ENCODE assay signal across 9 cellular contexts in genomic region chr5:136062563-136063274, GRCh38. TPM values are rescaled to one million over a fixed set of nuclear protein-coding genes. Genes with fewer than 3 reads are reported as not detected.
A peak's percentile ranks its signal among the peaks of the same experiment; 100 is the strongest.
DNase-seq lines count a peak whose midpoint lies in the region; ATAC-seq, FAIRE-seq and TF ChIP-seq lines count a peak whose summit lies in the region.
"Had no signal": no experiment of that assay in that cellular context is flagged by ENCODE, and none has a peak within 500 bp of the region (broad histone marks: within the 10 kb centered on the region; RNA-seq: fewer than 3 reads in every experiment).

No MANE protein-coding gene starts in this region.

- H3K4me3 ChIP-seq in heart left ventricle (no peak overlapping the region), right cardiac atrium (ENCODE audit: low read length) (no peak overlapping the region), MM.1S (ENCODE audit: low read length) (no peak overlapping the region), HepG2 (replicated peaks in 1 of 3; ENCODE audit: insufficient read depth in 1 of 3, low read depth in 2 of 3, low read length in 3 of 3) (no peak overlapping the region)

- intact Hi-C loops in heart left ventricle (cut with DNase I), result loop anchor here in 9 of 10 donors (2.0 to 10.0 kb wide), 9 partner anchors 85 to 178 kb away; no protein-coding TSS in a partner anchor
- intact Hi-C loops in right cardiac atrium (cut with DNase I), result loop anchor here in 1 of 4 donors (5.0 to 10.0 kb wide), 2 partner anchors 110 to 118 kb away; no protein-coding TSS in a partner anchor
- intact Hi-C loops in HepG2 (cut with micrococcal nuclease; ENCODE audit: unreplicated experiment), result loop anchor here (1.0 to 2.0 kb wide), 3 partner anchors 74 to 131 kb away; no protein-coding TSS in a partner anchor

- no peaks in the 10 kb centered on the region for H3K4me1 Mint-ChIP-seq in activated T-helper 17 cell treated with anti-CD3 and anti-CD28 coated beads, Interleukin-2, amount 50 U/mL, for 72 hours
- H3K4me1 Mint-ChIP-seq in activated naive CD8-positive, alpha-beta T cell treated with anti-CD3 and anti-CD28 coated beads for 36 hours, result no peaks in the 10 kb centered on the region

- no peaks in the 10 kb centered on the region for H3K9me2 ChIP-seq in MM.1S (replicated peaks; ENCODE audit: insufficient read depth, low read length)

- H3K27me3 ChIP-seq in heart left ventricle (no peaks in the 10 kb centered on the region), right cardiac atrium (ENCODE audit: control insufficient read depth, insufficient read depth) (no peaks in the 10 kb centered on the region), MM.1S (replicated peaks; ENCODE audit: insufficient read depth, low read length) (no peaks in the 10 kb centered on the region), HepG2 (ENCODE audit: control insufficient read depth in 1 of 2, insufficient read depth in 2 of 2, low read length in 2 of 2) (no peaks in the 10 kb centered on the region)

- BruUV-seq in HepG2 (replicated peaks; lab: Mats Ljungman, UMichigan), result no TSS peak

- 84 to 89% (median 85%) methylated on average over 5 of the region's 5 CpGs for whole genome bisulfite sequencing in heart left ventricle, 4 donors
- 80% methylated on average over 5 of the region's 5 CpGs for WGBS in right cardiac atrium
- 92% methylated on average over 5 of the region's 5 CpGs for WGBS in HepG2 (ENCODE audit: low lambda C conversion rate)

- TF ChIP-seq RAD21 in HepG2 (CRISPR knock-in tag; IDR thresholded peaks at IDR 0.05), result peak; percentile 83

- H3K27ac ChIP-seq in heart left ventricle (no peak overlapping the region), right cardiac atrium (ENCODE audit: low read length) (no peak overlapping the region), MM.1S (ENCODE audit: low read length) (no peak overlapping the region), HepG2 (ENCODE audit: extremely low read length, insufficient read depth, low read length) (no peak overlapping the region), substantia nigra (ENCODE audit: low read depth, low read length, poor library complexity, severe bottlenecking) (no peak overlapping the region)

- no peaks in the 10 kb centered on the region for H3F3A ChIP-seq in MM.1S (ENCODE audit: insufficient read depth, low read length)

- H3K4me2 ChIP-seq in MM.1S (ENCODE audit: low read depth, low read length) (no peak overlapping the region), HepG2 (ENCODE audit: low read depth, low read length) (no peak overlapping the region)

- H3K9ac ChIP-seq in MM.1S (ENCODE audit: low read length) (no peak overlapping the region), HepG2 (ENCODE audit: insufficient read depth, low read depth, low read length) (no peak overlapping the region)

- TF ChIP-seq POLR2A in heart left ventricle (IDR thresholded peaks at IDR 0.05) (no peak), HepG2 (IDR thresholded peaks at IDR 0.05; ENCODE audit: insufficient read depth in 1 of 2, low read depth in 2 of 2, low read length in 2 of 2) (no peak)

- H3K9me3 ChIP-seq in heart left ventricle, result no peaks in the 10 kb centered on the region
- no peaks in the 10 kb centered on the region for H3K9me3 ChIP-seq in right cardiac atrium (ENCODE audit: control insufficient read depth, low read length)
- H3K9me3 ChIP-seq in MM.1S (replicated peaks; ENCODE audit: insufficient read depth, low read length), result no peaks in the 10 kb centered on the region
- H3K9me3 ChIP-seq in HepG2 (ENCODE audit: low read length), result no peaks in the 10 kb centered on the region

- DNase-seq in heart left ventricle (peak in 1 of 5 donors; percentile 18), right cardiac atrium (no peak), MM.1S (peak; percentile 84), HepG2 (ENCODE audit: low spot score) (peak; percentile 69), substantia nigra (lab: John Stamatoyannopoulos, UW) (no peak)
- no peak for DNase-seq in activated naive CD8-positive, alpha-beta T cell treated with anti-CD3 and anti-CD28 coated beads for 36 hours

- no peaks in the 10 kb centered on the region for H3K9me3 Mint-ChIP-seq in activated T-helper 17 cell treated with anti-CD3 and anti-CD28 coated beads, Interleukin-2, amount 50 U/mL, for 72 hours
- no peaks in the 10 kb centered on the region for H3K9me3 Mint-ChIP-seq in activated naive CD8-positive, alpha-beta T cell treated with anti-CD3 and anti-CD28 coated beads for 36 hours

- ATAC-seq in heart left ventricle (peak in 1 of 4 donors; percentile 29), right cardiac atrium (no peak), GM21723 (IDR thresholded peaks at IDR 0.05; ENCODE audit: unreplicated experiment) (peak; percentile 83), HepG2 (peak; percentile 14)
- ATAC-seq in activated T-helper 17 cell treated with anti-CD3 and anti-CD28 coated beads, Interleukin-2, amount 50 U/mL, for 72 hours (replicated peaks), result peak; percentile 68

- no peak for TF ChIP-seq EP300 in HepG2 (IDR thresholded peaks at IDR 0.05; ENCODE audit: low read depth in 2 of 2, low read length in 2 of 2)
- TF ChIP-seq EP300 in HepG2 (CRISPR knock-in tag; IDR thresholded peaks at IDR 0.05; ENCODE audit: borderline replicate concordance), result no peak

- H3K36me3 Mint-ChIP-seq in activated T-helper 17 cell treated with anti-CD3 and anti-CD28 coated beads, Interleukin-2, amount 50 U/mL, for 72 hours (ENCODE audit: low read depth), result no peaks in the 10 kb centered on the region
- H3K36me3 Mint-ChIP-seq in activated naive CD8-positive, alpha-beta T cell treated with anti-CD3 and anti-CD28 coated beads for 36 hours, result no peaks in the 10 kb centered on the region

- FAIRE-seq in HepG2 (lab: Jason Lieb, UNC), result peak; percentile 72
- FAIRE-seq: endometrium had no signal

- no peaks in the 10 kb centered on the region for H4K20me1 ChIP-seq in MM.1S (ENCODE audit: insufficient read depth, low read length)
- no peaks in the 10 kb centered on the region for H4K20me1 ChIP-seq in HepG2 (ENCODE audit: insufficient read depth, low read length)

- no peak overlapping the region for H2AFZ ChIP-seq in MM.1S (ENCODE audit: low read length)
- H2AFZ ChIP-seq in HepG2 (ENCODE audit: low read length), result no peak overlapping the region

- POLR2A ChIA-PET in HepG2 (lab: Yijun Ruan, JAX), result interaction anchor here (1.0 to 2.4 kb wide), 4 partner anchors 9 to 34 kb away, joined by 3 to 12 read pairs (median 8); partner anchors contain the start of gene TGFBI

- CTCF ChIA-PET in HepG2 (lab: Yijun Ruan, JAX; ENCODE audit: low intra/inter-chr PET ratio, low total read pairs), result interaction anchor here (0.8 to 2.7 kb wide), 4 partner anchors 20 to 175 kb away, joined by 3 to 23 read pairs (median 8); no protein-coding TSS in a partner anchor

- no peak overlapping the region for H3K27ac Mint-ChIP-seq in activated T-helper 17 cell treated with anti-CD3 and anti-CD28 coated beads, Interleukin-2, amount 50 U/mL, for 72 hours
- no peak overlapping the region for H3K27ac Mint-ChIP-seq in activated naive CD8-positive, alpha-beta T cell treated with anti-CD3 and anti-CD28 coated beads for 36 hours

- in situ Hi-C loops in HepG2 (cut with HindIII; ENCODE audit: extremely low pct_ligation_motif_present, low pct_unique_long_range_greater_than_20kb), result loop anchor here (5.0 kb wide), 2 partner anchors 35 to 120 kb away; partner anchors contain the start of gene TGFBI

- peak in 11 of 12 donors; percentile 37 to 60 (median 49) for TF ChIP-seq CTCF in heart left ventricle (IDR thresholded peaks at IDR 0.05)
- peak; percentile 74 for TF ChIP-seq CTCF in MM.1S (IDR thresholded peaks at IDR 0.05; ENCODE audit: low read length)
- peak; percentile 70 for TF ChIP-seq CTCF in HepG2 (CRISPR knock-in tag; IDR thresholded peaks at IDR 0.05)

- H3K27me3 Mint-ChIP-seq in activated T-helper 17 cell treated with anti-CD3 and anti-CD28 coated beads, Interleukin-2, amount 50 U/mL, for 72 hours, result no peaks in the 10 kb centered on the region
- H3K27me3 Mint-ChIP-seq in activated naive CD8-positive, alpha-beta T cell treated with anti-CD3 and anti-CD28 coated beads for 36 hours, result peaks cover 5% of the 10 kb centered on the region

- H3K4me1 ChIP-seq in heart left ventricle (peaks cover 0 to 41% (median 12%) of the 10 kb centered on the region in 12 donors), right cardiac atrium (ENCODE audit: control insufficient read depth, insufficient read depth, low read length) (peaks cover 5% of the 10 kb centered on the region), MM.1S (ENCODE audit: low read length) (peaks cover 4% of the 10 kb centered on the region; the same call in 1 of the 2 replicates), HepG2 (ENCODE audit: insufficient read depth, low read length) (peaks cover 58% of the 10 kb centered on the region)

- no peak overlapping the region for H3K4me3 Mint-ChIP-seq in activated T-helper 17 cell treated with anti-CD3 and anti-CD28 coated beads, Interleukin-2, amount 50 U/mL, for 72 hours
- no peak overlapping the region for H3K4me3 Mint-ChIP-seq in activated naive CD8-positive, alpha-beta T cell treated with anti-CD3 and anti-CD28 coated beads for 36 hours

- H3K79me2 ChIP-seq in MM.1S (ENCODE audit: low read length) (no peaks in the 10 kb centered on the region), HepG2 (ENCODE audit: insufficient read depth, low read length) (no peaks in the 10 kb centered on the region)

- peaks cover 0 to 70% (median 46%) of the 10 kb centered on the region in 9 donors for H3K36me3 ChIP-seq in heart left ventricle
- no peaks in the 10 kb centered on the region for H3K36me3 ChIP-seq in MM.1S (replicated peaks; ENCODE audit: insufficient read depth, low read length)
- peaks cover 30 to 53% of the 10 kb centered on the region in 2 experiments for H3K36me3 ChIP-seq in HepG2 (replicated peaks in 1 of 2; ENCODE audit: control insufficient read depth in 1 of 2, insufficient read depth in 2 of 2, low read length in 2 of 2)

RNA-seq across cellular contexts. Expression of gene TGFBI, which starts 33.9 kb away (rescaled TPM):
- total RNA-seq in heart left ventricle (100 to 1,000 TPM in 2 of 9 donors, 10 to 100 TPM in 7; 31.8 to 206 (median 42.9) TPM), right cardiac atrium (10 to 100 TPM; 41.6 to 60.4 (median 51.2) TPM), HepG2 (2016; rRNA removed; fragmentation: Illumina TruSeq; extraction: Trizol) (138 and 275 TPM in 2 replicates)
- polyA plus RNA-seq in heart left ventricle (10 to 100 TPM; 50.0 to 64.2 TPM), right cardiac atrium (44.1 TPM), HepG2 (2011; rRNA removed) (441 and 457 TPM in 2 replicates)
- under 1 TPM in 1 of 2 donors, not detected in 1; 0.78 TPM for total RNA-seq in activated T-helper 17 cell treated with anti-CD3 and anti-CD28 coated beads, Interleukin-2, amount 50 U/mL, for 72 hours
- 50.3 and 55.8 TPM in 2 replicates for total RNA-seq in HepG2 (2016; cell fraction: cytosol; rRNA removed; fragmentation: Illumina TruSeq; extraction: Trizol; ENCODE audit: low read depth)
- total RNA-seq in HepG2 (2016; cell fraction: insoluble cytoplasmic fraction; rRNA removed; fragmentation: Illumina TruSeq; extraction: Trizol), result 131 and 276 TPM in 2 replicates
- total RNA-seq in HepG2 (2016; cell fraction: membrane; rRNA removed; fragmentation: Illumina TruSeq; extraction: Trizol), result 113 and 131 TPM in 2 replicates
- 247 and 314 TPM in 2 replicates for total RNA-seq in HepG2 (2016; cell fraction: nucleus; rRNA removed; fragmentation: Illumina TruSeq; extraction: Trizol)
- 304 and 337 TPM in 2 replicates for polyA plus RNA-seq in HepG2 (2011; cell fraction: cytosol; rRNA removed)
- polyA plus RNA-seq in HepG2 (2011; cell fraction: nucleus; rRNA removed), result 658 and 897 TPM in 2 replicates
- 309 and 371 TPM in 2 replicates for polyA plus RNA-seq in HepG2 (2012)
- polyA plus RNA-seq in HepG2 (2016; cell fraction: cytosol; fragmentation: Illumina TruSeq; extraction: Trizol; ENCODE audit: low read depth), result 43.1 and 46.7 TPM in 2 replicates
- polyA plus RNA-seq in HepG2 (2016; cell fraction: insoluble cytoplasmic fraction; fragmentation: Illumina TruSeq; extraction: Trizol; ENCODE audit: low read depth), result 120 and 134 TPM in 2 replicates
- polyA plus RNA-seq in HepG2 (2016; cell fraction: membrane; fragmentation: Illumina TruSeq; extraction: Trizol; ENCODE audit: low read depth), result 83.1 and 98.3 TPM in 2 replicates
- polyA plus RNA-seq in HepG2 (2016; cell fraction: nucleus; fragmentation: Illumina TruSeq; extraction: Trizol; ENCODE audit: insufficient read depth, low read depth), result 385 and 414 TPM in 2 replicates
- polyA minus RNA-seq in HepG2 (2011; rRNA and poly(A)+ RNA removed; ENCODE audit: low replicate concordance), result 25.5 and 364 TPM in 2 replicates
- polyA minus RNA-seq in HepG2 (2011; cell fraction: cytosol; rRNA and poly(A)+ RNA removed), result 249 and 302 TPM in 2 replicates
- polyA minus RNA-seq in HepG2 (2011; cell fraction: nucleus; rRNA and poly(A)+ RNA removed), result 204 and 216 TPM in 2 replicates
- total RNA-seq in activated naive CD8-positive, alpha-beta T cell treated with anti-CD3 and anti-CD28 coated beads for 36 hours, result not detected

Comparison
In these comparisons a context has a peak if more than half of its experiments do, and no peak if none do; other contexts are left out.
1. ATAC-seq: peak in GM21723 (single experiment), activated T-helper 17 cell treated with anti-CD3 and anti-CD28 coated beads, Interleukin-2, amount 50 U/mL, for 72 hours (single experiment) and HepG2 (single experiment); none in right cardiac atrium (0 of 2).
2. DNase-seq: peak in MM.1S (single experiment) and HepG2 (single experiment); none in right cardiac atrium (0 of 3), activated naive CD8-positive, alpha-beta T cell treated with anti-CD3 and anti-CD28 coated beads for 36 hours (single experiment) and substantia nigra (0 of 49).
3. RNA of gene TGFBI, which starts 33.9 kb away (total RNA-seq): 50.3 to 314 TPM in HepG2, 41.6 to 60.4 TPM in right cardiac atrium and 31.8 to 206 TPM in heart left ventricle; 0.78 TPM in activated T-helper 17 cell treated with anti-CD3 and anti-CD28 coated beads, Interleukin-2, amount 50 U/mL, for 72 hours and not detected in activated naive CD8-positive, alpha-beta T cell treated with anti-CD3 and anti-CD28 coated beads for 36 hours; every median in the first group is over 10 times any median in the second.
4. Peak in every context shown above with its lines, with median percentiles within 50 percentile points of each other: CTCF ChIP-seq.